Comparison of ENCODE assay signal across 8 cellular contexts in genomic region chr5:69042915-69043795, GRCh38. TPM values are rescaled to one million over a fixed set of nuclear protein-coding genes. Genes with fewer than 3 reads are reported as not detected.
A peak's percentile ranks its signal among the peaks of the same experiment; 100 is the strongest.
DNase-seq lines count a peak whose midpoint lies in the region; TF ChIP-seq lines count a peak whose summit lies in the region.

No MANE protein-coding gene starts in this region.

- no peaks in the 10 kb centered on the region for H3K27me3 Mint-ChIP-seq in activated naive CD4-positive, alpha-beta T cell treated with anti-CD3 and anti-CD28 coated beads, Interleukin-2, amount 50 U/mL, for 24 hours

- TF ChIP-seq CTCF in HFF-Myc (IDR thresholded peaks at IDR 0.05; ENCODE audit: low read depth, low read length, missing control alignments) (peak; percentile 70), NB4 (IDR thresholded peaks at IDR 0.05; ENCODE audit: low read depth, low read length) (peak; percentile 45), ovary (IDR thresholded peaks at IDR 0.05) (peak; percentile 78 to 88 (median 80)), thyroid gland (IDR thresholded peaks at IDR 0.05) (peak; percentile 81 to 95 (median 88))

- H3K9me3 Mint-ChIP-seq in activated naive CD4-positive, alpha-beta T cell treated with anti-CD3 and anti-CD28 coated beads, Interleukin-2, amount 50 U/mL, for 24 hours = no peaks in the 10 kb centered on the region

- H3K36me3 ChIP-seq in ovary = no peaks in the 10 kb centered on the region
- H3K36me3 ChIP-seq in thyroid gland = no peaks in the 10 kb centered on the region

- H3K27ac Mint-ChIP-seq in activated naive CD4-positive, alpha-beta T cell treated with anti-CD3 and anti-CD28 coated beads, Interleukin-2, amount 50 U/mL, for 24 hours = peak overlapping the region; percentile 75

- H3K4me1 ChIP-seq in ovary (ENCODE audit: insufficient read depth) (no peaks in the 10 kb centered on the region), thyroid gland (no peaks in the 10 kb centered on the region)

- 1 to 3% (median 1%) methylated on average over 19 of the region's 19 CpGs for WGBS in ovary, 3 donors
- WGBS in thyroid gland, 2 donors = 17% methylated on average over 19 of the region's 19 CpGs

- no peaks in the 10 kb centered on the region for H3K9me3 ChIP-seq in ovary
- no peaks in the 10 kb centered on the region for H3K9me3 ChIP-seq in thyroid gland

- intact Hi-C loops in ovary (cut with DNase I) = no loop called here
- intact Hi-C loops in thyroid gland (cut with DNase I) = loop anchor here (10.0 kb wide), 1 partner anchor 292 kb away; the partner anchor contains the start of gene CCDC125

- H3K4me3 Mint-ChIP-seq in activated naive CD4-positive, alpha-beta T cell treated with anti-CD3 and anti-CD28 coated beads, Interleukin-2, amount 50 U/mL, for 24 hours = peak overlapping the region; percentile 94

- no peaks in the 10 kb centered on the region for H3K36me3 Mint-ChIP-seq in activated naive CD4-positive, alpha-beta T cell treated with anti-CD3 and anti-CD28 coated beads, Interleukin-2, amount 50 U/mL, for 24 hours

- DNase-seq in GF-D8 (lab: John Stamatoyannopoulos, UW) (peak; percentile 55), HFF-Myc (ENCODE audit: extremely low read depth, low read depth) (peak; percentile 89), NB4 (ENCODE audit: low read depth) (peak; percentile 93), SK-N-DZ (ENCODE audit: low spot score) (peak; percentile 91), glomerular visceral epithelial cell (ENCODE audit: extremely low spot score) (peak; percentile 94), ovary (peak; percentile 54 to 85 (median 70)), thyroid gland (peak; percentile 71 to 74)

- no peaks in the 10 kb centered on the region for H3K27me3 ChIP-seq in ovary
- H3K27me3 ChIP-seq in thyroid gland = no peaks in the 10 kb centered on the region

- TF ChIP-seq POLR2A in NB4 (IDR thresholded peaks at IDR 0.05; ENCODE audit: extremely low read depth, insufficient read length) = no peak
- no peak for TF ChIP-seq POLR2A in ovary (IDR thresholded peaks at IDR 0.05)
- peak in 1 of 2 donors; percentile 32 for TF ChIP-seq POLR2A in thyroid gland (IDR thresholded peaks at IDR 0.05)

- peak; percentile 50 for TF ChIP-seq EP300 in ovary (IDR thresholded peaks at IDR 0.05)

- peak overlapping the region; percentile 41 for H3K4me3 ChIP-seq in HFF-Myc (replicated peaks; ENCODE audit: low read depth, low read length)
- peak overlapping the region; percentile 64 for H3K4me3 ChIP-seq in NB4 (ENCODE audit: low read depth, low read length)
- H3K4me3 ChIP-seq in ovary = peak overlapping the region; percentile 43
- peak overlapping the region in 2 of 3 donors; percentile 25 to 29 for H3K4me3 ChIP-seq in thyroid gland (replicated peaks in 1 of 3)

- H3K27ac ChIP-seq in ovary = peak overlapping the region in 1 of 2 donors; percentile 33
- peak overlapping the region; percentile 56 to 74 (median 73) for H3K27ac ChIP-seq in thyroid gland

- H3K4me1 Mint-ChIP-seq in activated naive CD4-positive, alpha-beta T cell treated with anti-CD3 and anti-CD28 coated beads, Interleukin-2, amount 50 U/mL, for 24 hours = peaks cover 8% of the 10 kb centered on the region

RNA-seq across cellular contexts. Expression of gene SLC30A5, which starts 50.7 kb away (rescaled TPM):
- polyA plus RNA-seq in SK-N-DZ (2014; cell fraction: cytosol; rRNA removed) = 61.6 and 71.9 TPM in 2 replicates
- 37.6 and 39.9 TPM in 2 replicates for polyA plus RNA-seq in SK-N-DZ (2014; cell fraction: nucleus; rRNA removed)
- total RNA-seq in ovary (10 to 100 TPM; 34.9 to 61.5 (median 46.5) TPM), thyroid gland (10 to 100 TPM; 62.8 to 76.7 (median 71.2) TPM)
- 10 to 100 TPM; 25.6 to 36.8 TPM for polyA plus RNA-seq in ovary
